ENCODE assay signal across 7 cellular contexts in the genomic region with DNA sequence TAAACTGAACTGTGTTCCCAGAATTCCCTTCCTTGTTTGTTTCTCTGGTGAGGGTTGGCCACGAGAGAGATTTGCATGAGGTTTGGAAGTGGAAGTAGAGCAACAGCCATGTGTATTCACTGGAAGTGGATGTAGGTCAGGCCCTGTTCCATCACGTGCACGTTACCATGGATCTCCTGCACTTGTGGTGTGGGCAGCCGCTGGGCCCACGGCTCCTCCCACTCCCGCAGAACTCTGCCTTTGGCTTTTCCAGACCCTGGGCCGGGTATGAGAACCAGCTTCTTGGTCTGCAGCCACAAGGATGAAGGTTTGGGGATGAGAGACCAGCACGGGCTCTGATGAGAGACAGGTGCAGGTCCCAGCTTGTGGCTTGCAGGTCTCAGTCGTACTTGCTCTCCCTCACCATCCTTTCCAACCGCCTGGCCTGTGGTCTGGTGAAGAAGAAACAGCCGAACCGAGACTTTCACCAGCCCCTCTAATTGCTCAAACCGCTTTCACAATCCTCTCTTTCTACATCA.
DNase-seq lines count a peak whose midpoint lies in the region; ATAC-seq lines count a peak whose summit lies in the region.

No MANE protein-coding gene starts in this region.

- H3K36me3 Mint-ChIP-seq in activated T-cell treated with anti-CD3 and anti-CD28 coated beads, Interleukin-2, amount 50 U/mL, for 72 hours (ENCODE audit: insufficient read depth in 2 of 2) = peaks cover 19 to 30% of the 10 kb centered on the region in 2 donors
- peaks cover 66% of the 10 kb centered on the region for H3K36me3 Mint-ChIP-seq in stimulated activated naive CD8-positive, alpha-beta T cell treated with anti-CD3 and anti-CD28 coated beads, Interleukin-15, Interleukin-2, amounts not matched to agents 100 ng/mL and 50 ng/mL, for 24 hours (ENCODE audit: low read depth)

- peak; percentile 60 for DNase-seq in NCI-H2107 treated with DMSO at 0.1 percent for 48 hours (lab: John Stamatoyannopoulos, UW; ENCODE audit: unreplicated experiment)
- DNase-seq in activated T-cell treated with anti-CD3 and anti-CD28 coated beads, Interleukin-2, amount 50 U/mL, for 72 hours = peak; percentile 38 to 55
- peak; percentile 53 for DNase-seq in islet precursor cell
- DNase-seq in SK-N-DZ (ENCODE audit: low spot score) = no peak
- no peak for DNase-seq in ACHN
- DNase-seq in mesenteric fat pad (ENCODE audit: low spot score) = no peak

- H3K27ac Mint-ChIP-seq in activated T-cell treated with anti-CD3 and anti-CD28 coated beads, Interleukin-2, amount 50 U/mL, for 72 hours = peak overlapping the region; percentile 99
- peak overlapping the region; percentile 93 for H3K27ac Mint-ChIP-seq in stimulated activated naive CD8-positive, alpha-beta T cell treated with anti-CD3 and anti-CD28 coated beads, Interleukin-15, Interleukin-2, amounts not matched to agents 100 ng/mL and 50 ng/mL, for 24 hours

- peaks cover 1 to 2% of the 10 kb centered on the region in 2 donors for H3K9me3 Mint-ChIP-seq in activated T-cell treated with anti-CD3 and anti-CD28 coated beads, Interleukin-2, amount 50 U/mL, for 72 hours
- peaks cover 3% of the 10 kb centered on the region for H3K9me3 Mint-ChIP-seq in stimulated activated naive CD8-positive, alpha-beta T cell treated with anti-CD3 and anti-CD28 coated beads, Interleukin-15, Interleukin-2, amounts not matched to agents 100 ng/mL and 50 ng/mL, for 24 hours

- H3K4me3 Mint-ChIP-seq in activated T-cell treated with anti-CD3 and anti-CD28 coated beads, Interleukin-2, amount 50 U/mL, for 72 hours = peak overlapping the region; percentile 62 to 80
- peak overlapping the region; percentile 15 for H3K4me3 Mint-ChIP-seq in stimulated activated naive CD8-positive, alpha-beta T cell treated with anti-CD3 and anti-CD28 coated beads, Interleukin-15, Interleukin-2, amounts not matched to agents 100 ng/mL and 50 ng/mL, for 24 hours

- in situ Hi-C loops in ACHN (cut with HindIII; ENCODE audit: low pct_ligation_motif_present, low pct_unique_long_range_greater_than_20kb, low sequenced_read_pairs) = no loop called here

- H3K27me3 Mint-ChIP-seq in activated T-cell treated with anti-CD3 and anti-CD28 coated beads, Interleukin-2, amount 50 U/mL, for 72 hours (ENCODE audit: low read depth) = no peaks in the 10 kb centered on the region
- no peaks in the 10 kb centered on the region for H3K27me3 Mint-ChIP-seq in stimulated activated naive CD8-positive, alpha-beta T cell treated with anti-CD3 and anti-CD28 coated beads, Interleukin-15, Interleukin-2, amounts not matched to agents 100 ng/mL and 50 ng/mL, for 24 hours

- H3K4me1 Mint-ChIP-seq in activated T-cell treated with anti-CD3 and anti-CD28 coated beads, Interleukin-2, amount 50 U/mL, for 72 hours (ENCODE audit: low read depth) = peaks cover 72% of the 10 kb centered on the region
- H3K4me1 Mint-ChIP-seq in stimulated activated naive CD8-positive, alpha-beta T cell treated with anti-CD3 and anti-CD28 coated beads, Interleukin-15, Interleukin-2, amounts not matched to agents 100 ng/mL and 50 ng/mL, for 24 hours (ENCODE audit: low read depth) = peaks cover 83% of the 10 kb centered on the region

- ATAC-seq in activated T-cell treated with anti-CD3 and anti-CD28 coated beads, Interleukin-2, amount 50 U/mL, for 72 hours (replicated peaks in 1 of 2) = peak; percentile 51 to 55

Comparison
In these comparisons a context has a peak if more than half of its experiments do, and no peak if none do; other contexts are left out.
1. DNase-seq: peak in NCI-H2107 treated with DMSO at 0.1 percent for 48 hours (single experiment), activated T-cell treated with anti-CD3 and anti-CD28 coated beads, Interleukin-2, amount 50 U/mL, for 72 hours (2 of 2) and islet precursor cell (single experiment); none in SK-N-DZ (single experiment), ACHN (single experiment) and mesenteric fat pad (single experiment).